Comparison of ENCODE assay signal across 8 cellular contexts in genomic region chr3:194134757-194135515, GRCh38. TPM values are rescaled to one million over a fixed set of nuclear protein-coding genes. Genes with fewer than 3 reads are reported as not detected.
DNase-seq lines count a peak whose midpoint lies in the region; ATAC-seq and TF ChIP-seq lines count a peak whose summit lies in the region.

No MANE protein-coding gene starts in this region.

- 0 out of 2 replicates have a peak, but pooled peaks cover 2% of the 10 kb centered on the region for H3K36me3 ChIP-seq in GM06990 (ENCODE audit: control insufficient read depth, insufficient read depth, low read length)
- no peaks in the 10 kb centered on the region for H3K36me3 ChIP-seq in adrenal gland (replicated peaks in 1 of 2)
- peaks cover 0 to 10% (median 0%) of the 10 kb centered on the region in 9 donors for H3K36me3 ChIP-seq in heart right ventricle
- no peaks in the 10 kb centered on the region for H3K36me3 ChIP-seq in urinary bladder (ENCODE audit: insufficient read depth)

- H3K9me3 Mint-ChIP-seq in progenitor cell of endocrine pancreas (ENCODE audit: low read depth): no peaks in the 10 kb centered on the region

- peak; percentile 39 for ATAC-seq in HG02588 (IDR thresholded peaks at IDR 0.05; ENCODE audit: unreplicated experiment)
- peak; percentile 61 to 83 (median 68) for ATAC-seq in heart right ventricle

- no peak for TF ChIP-seq CTCF in GM06990 (IDR thresholded peaks at IDR 0.05; ENCODE audit: insufficient read depth, low read length, poor library complexity, severe bottlenecking)
- peak in 1 of 6 experiments; percentile 11 for TF ChIP-seq CTCF in adrenal gland (IDR thresholded peaks at IDR 0.05)
- TF ChIP-seq CTCF in heart right ventricle (IDR thresholded peaks at IDR 0.05): peak in 1 of 9 donors; percentile 2
- TF ChIP-seq CTCF in progenitor cell of endocrine pancreas (IDR thresholded peaks at IDR 0.05; ENCODE audit: unreplicated experiment): no peak

- H3K4me3 ChIP-seq in GM06990 (replicated peaks; ENCODE audit: low read depth, low read length) (peak overlapping the region; percentile 65), adrenal gland (peak overlapping the region in 3 of 4 donors; percentile 4 to 58 (median 36)), heart right ventricle (peak overlapping the region; percentile 39 to 94 (median 69)), urinary bladder (ENCODE audit: low read depth, low read length) (peak overlapping the region; percentile 49)

- no peaks in the 10 kb centered on the region for H3K27me3 Mint-ChIP-seq in progenitor cell of endocrine pancreas

- H3K4me1 Mint-ChIP-seq in progenitor cell of endocrine pancreas (ENCODE audit: low read depth): peaks cover 51% of the 10 kb centered on the region

- peak overlapping the region; percentile 90 for H3K4me3 Mint-ChIP-seq in progenitor cell of endocrine pancreas (ENCODE audit: low read depth)

- H3K9me3 ChIP-seq in adrenal gland (replicated peaks in 1 of 3): no peaks in the 10 kb centered on the region
- no peaks in the 10 kb centered on the region for H3K9me3 ChIP-seq in heart right ventricle

- peak overlapping the region; percentile 98 for H3K27ac Mint-ChIP-seq in progenitor cell of endocrine pancreas

- WGBS in adrenal gland, 4 donors: 0 to 1% (median 0%) methylated on average over 8 to 68 of the region's 68 CpGs
- 0% methylated on average over 58 to 67 of the region's 68 CpGs for WGBS in heart right ventricle, 2 donors
- WGBS in urinary bladder: under 1% methylated on average over 68 of the region's 68 CpGs

- DNase-seq in GM06990 (ENCODE audit: extremely low read depth, insufficient read length) (peak; percentile 97), NCI-H1105 treated with DMSO at 0.1 percent for 48 hours (lab: John Stamatoyannopoulos, UW) (peak; percentile 96), T follicular helper cell (ENCODE audit: low read depth) (peak; percentile 61), adrenal gland (peak; percentile 86 to 94 (median 92)), heart right ventricle (peak; percentile 93 to 96), progenitor cell of endocrine pancreas (ENCODE audit: low spot score, unreplicated experiment) (peak; percentile 90)

- intact Hi-C loops in adrenal gland (cut with DNase I) (loop anchor here (2.0 to 10.0 kb wide), 4 partner anchors 130 to 348 kb away; no protein-coding TSS in a partner anchor), heart right ventricle (cut with DNase I) (loop anchor here (1.0 to 10.0 kb wide), 18 partner anchors 38 to 468 kb away; no protein-coding TSS in a partner anchor)

- peak overlapping the region; percentile 88 to 97 (median 91) for H3K27ac ChIP-seq in adrenal gland
- peak overlapping the region; percentile 94 to 99 (median 96) for H3K27ac ChIP-seq in heart right ventricle
- peak overlapping the region; percentile 70 for H3K27ac ChIP-seq in urinary bladder (ENCODE audit: low read depth)

- peak; percentile 17 to 83 for TF ChIP-seq POLR2A in adrenal gland (IDR thresholded peaks at IDR 0.05)

- peaks cover 19% of the 10 kb centered on the region for H3K36me3 Mint-ChIP-seq in progenitor cell of endocrine pancreas (ENCODE audit: insufficient read depth)

- H3K27me3 ChIP-seq in GM06990 (replicated peaks; ENCODE audit: control insufficient read depth, insufficient read depth, low read length): no peaks in the 10 kb centered on the region
- H3K27me3 ChIP-seq in adrenal gland: no peaks in the 10 kb centered on the region
- H3K27me3 ChIP-seq in heart right ventricle: peaks cover 0 to 94% (median 4%) of the 10 kb centered on the region in 7 donors

- H3K4me1 ChIP-seq in adrenal gland (replicated peaks in 1 of 2) (peaks cover 10 to 35% of the 10 kb centered on the region in 2 donors), heart right ventricle (peaks cover 7 to 80% (median 60%) of the 10 kb centered on the region in 9 donors), urinary bladder (ENCODE audit: insufficient read depth) (peaks cover 2% of the 10 kb centered on the region)

RNA-seq across cellular contexts. Expression of gene HES1, which starts 1.0 kb away (rescaled TPM):
- total RNA-seq in adrenal gland (10 to 100 TPM; 22.8 to 59.3 (median 38.8) TPM), heart right ventricle (10 to 100 TPM in 9 of 10 donors, 1 to 10 TPM in 1; 6.8 to 43.2 (median 22.0) TPM), progenitor cell of endocrine pancreas (129 and 142 TPM in 2 replicates), urinary bladder (71.2 TPM)
- polyA plus RNA-seq in adrenal gland (10 to 100 TPM; 14.3 to 34.3 (median 34.2) TPM), heart right ventricle (10 to 100 TPM; 11.2 to 22.8 TPM), urinary bladder (22.6 TPM)

Comparison
In these comparisons a context has a peak if more than half of its experiments do, and no peak if none do; other contexts are left out.
1. Peak in every context shown above with its lines: DNase-seq, ATAC-seq, H3K4me3 ChIP-seq and H3K27ac ChIP-seq.